Comparison of ENCODE assay signal across 8 cellular contexts in the genomic region with DNA sequence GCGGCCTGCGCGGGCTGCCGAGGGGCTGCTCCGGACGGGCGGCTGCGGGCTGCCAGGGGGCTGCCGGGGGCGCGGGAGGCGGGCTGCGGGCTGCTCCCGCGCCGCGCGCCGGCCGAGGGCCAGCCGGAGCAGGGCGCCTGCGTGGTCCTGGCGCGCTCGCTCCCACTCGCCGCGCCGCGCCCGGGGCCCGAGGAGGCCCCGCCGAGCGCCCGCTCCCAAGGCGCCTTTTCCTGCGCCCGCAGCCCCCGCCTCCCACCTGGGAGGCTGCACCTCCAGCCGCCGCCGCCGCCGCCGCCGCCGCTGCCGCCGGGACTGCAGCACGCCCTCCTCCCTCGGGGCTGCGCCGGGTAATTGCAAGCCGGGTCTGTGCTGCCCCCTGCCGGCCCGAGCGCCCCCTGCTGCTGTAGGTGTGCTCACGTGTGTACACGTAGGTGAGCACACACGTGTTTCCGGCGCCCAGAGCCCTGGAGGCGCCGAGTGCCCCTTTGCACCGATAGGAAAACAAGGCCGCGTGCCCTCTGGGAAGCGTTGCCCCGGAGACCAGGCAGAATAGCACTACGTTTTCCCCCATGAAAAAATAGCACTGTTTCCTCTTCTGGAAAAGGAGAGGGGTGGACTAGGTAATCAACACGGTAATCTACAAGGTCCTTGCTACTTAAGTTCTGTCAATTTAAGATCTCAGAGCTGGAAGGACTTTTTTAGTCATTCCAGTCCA. TPM values are rescaled to one million over a fixed set of nuclear protein-coding genes. Genes with fewer than 3 reads are reported as not detected.
DNase-seq lines count a peak whose midpoint lies in the region; ATAC-seq and TF ChIP-seq lines count a peak whose summit lies in the region.

A gene (minus strand): TSS at position 326 of the 715 bp plus-strand sequence. CDS start 613 bp downstream, outside the sequence.

- peak within 1 kb of the TSS; percentile 78 for H3K18ac ChIP-seq in neuronal stem cell (ENCODE audit: low read length)

- H3K36me3 ChIP-seq in RWPE2 (ENCODE audit: low read depth) = no peaks in the 10 kb centered on the region
- no peaks in the 10 kb centered on the region for H3K36me3 ChIP-seq in neuronal stem cell (replicated peaks in 1 of 2; ENCODE audit: control insufficient read depth in 2 of 2, insufficient read depth in 2 of 2, low read length in 2 of 2)

- no peaks in the 10 kb centered on the region for H3K79me1 ChIP-seq in neuronal stem cell (ENCODE audit: low read depth, low read length)

- H3K27ac ChIP-seq in RWPE2 (ENCODE audit: poor library complexity, severe bottlenecking) = peak within 1 kb of the TSS; percentile 73
- no peak within 1 kb of the TSS for H3K27ac ChIP-seq in neuronal stem cell (replicated peaks; ENCODE audit: low read length)

- peak within 1 kb of the TSS; percentile 80 for H2AFZ ChIP-seq in neuronal stem cell (ENCODE audit: low read length)

- peaks cover 30% of the 10 kb centered on the region for H3K4me1 ChIP-seq in RWPE2 (ENCODE audit: insufficient read depth, poor library complexity, severe bottlenecking)
- peaks cover 2 to 6% of the 10 kb centered on the region in 2 donors for H3K4me1 ChIP-seq in neuronal stem cell (ENCODE audit: control insufficient read depth in 2 of 2, insufficient read depth in 1 of 2, low read depth in 1 of 2, low read length in 2 of 2)

- H2BK120ac ChIP-seq in neuronal stem cell (ENCODE audit: low read depth, low read length) = no peak within 1 kb of the TSS

- H4K8ac ChIP-seq in neuronal stem cell (ENCODE audit: low read depth, low read length) = no peak within 1 kb of the TSS

- H2BK5ac ChIP-seq in neuronal stem cell (ENCODE audit: low read length) = no peak within 1 kb of the TSS

- H2BK12ac ChIP-seq in neuronal stem cell (ENCODE audit: low read length) = no peak within 1 kb of the TSS

- ATAC-seq in RWPE2 (ENCODE audit: low read depth) = peak; percentile 49

- H3K4me3 ChIP-seq in RWPE2 (ENCODE audit: severe bottlenecking) = peak within 1 kb of the TSS; percentile 87
- peak within 1 kb of the TSS; percentile 50 to 86 for H3K4me3 ChIP-seq in neuronal stem cell (ENCODE audit: low read length in 2 of 2)

- H2AK5ac ChIP-seq in neuronal stem cell (ENCODE audit: low read depth, low read length) = no peak within 1 kb of the TSS

- DNase-seq in Daoy (ENCODE audit: low read depth) = peak; percentile 97
- peak; percentile 86 for DNase-seq in H4 (ENCODE audit: low spot score)
- DNase-seq in RWPE2 (ENCODE audit: low spot score) = peak; percentile 90
- peak; percentile 76 for DNase-seq in activated gamma-delta T cell treated with Interleukin-2 at 50 U/mL for 16 hours
- peak; percentile 12 for DNase-seq in foreskin melanocyte
- DNase-seq in neuronal stem cell (ENCODE audit: low spot score) = peak; percentile 76

- WGBS in neuronal stem cell (ENCODE audit: extremely low coverage in 2 of 2, insufficient read length in 2 of 2, insufficient replicate concordance in 1 of 2), 2 donors = no CpG with 5 or more reads among the region's 73 CpGs

- no peak within 1 kb of the TSS for H3K23ac ChIP-seq in neuronal stem cell (ENCODE audit: low read depth, low read length, poor library complexity)

- H3K4ac ChIP-seq in neuronal stem cell (ENCODE audit: low read length) = no peak within 1 kb of the TSS

- no peak within 1 kb of the TSS for H2BK15ac ChIP-seq in neuronal stem cell (ENCODE audit: low read length)

- H3K9me3 ChIP-seq in RWPE2 (ENCODE audit: severe bottlenecking) (no peaks in the 10 kb centered on the region), neuronal stem cell (replicated peaks in 1 of 2; ENCODE audit: control insufficient read depth in 2 of 2, insufficient read depth in 1 of 2, low read depth in 1 of 2, low read length in 2 of 2) (no peaks in the 10 kb centered on the region)

- H3K14ac ChIP-seq in neuronal stem cell (ENCODE audit: low read length) = no peak within 1 kb of the TSS

- H3K27me3 ChIP-seq in RWPE2 (ENCODE audit: insufficient read depth, poor library complexity, severe bottlenecking) (no peaks in the 10 kb centered on the region), neuronal stem cell (ENCODE audit: control insufficient read depth in 3 of 3, insufficient read depth in 3 of 3, low read depth in 1 of 3, low read length in 3 of 3) (peaks cover 5 to 52% (median 18%) of the 10 kb centered on the region in 3 experiments)

- H3K9ac ChIP-seq in neuronal stem cell (ENCODE audit: low read depth, low read length, poor library complexity) = peak within 1 kb of the TSS; percentile 83

- peak within 1 kb of the TSS; percentile 81 for H3K4me2 ChIP-seq in neuronal stem cell (ENCODE audit: insufficient read depth, low read length, poor library complexity, severe bottlenecking)

- no peak within 1 kb of the TSS for H4K91ac ChIP-seq in neuronal stem cell (ENCODE audit: low read depth, low read length, poor library complexity)

- TF ChIP-seq CTCF in LNCAP (IDR thresholded peaks at IDR 0.05) (peak; percentile 95), RWPE2 (IDR thresholded peaks at IDR 0.05; ENCODE audit: poor library complexity, severe bottlenecking) (peak; percentile 96), subcutaneous adipose tissue (IDR thresholded peaks at IDR 0.05; ENCODE audit: low read depth) (no peak)

RNA-seq across cellular contexts. Expression of the gene that starts here (rescaled TPM):
- 12.9 and 14.0 TPM in 2 replicates for total RNA-seq in Daoy (2014; rRNA removed; shearing (Covaris generic))
- 1.4 and 3.5 TPM in 2 replicates for total RNA-seq in H4 (2014; rRNA removed; shearing (Covaris generic))
- polyA plus RNA-seq in neuronal stem cell (2013, experiment 1 of 2) = 2.1 TPM
- polyA plus RNA-seq in neuronal stem cell (2013, experiment 2 of 2) = 2.3 TPM
- total RNA-seq in subcutaneous adipose tissue = 100 to 1,000 TPM in 1 of 4 donors, 10 to 100 TPM in 3; 30.8 to 117 (median 64.7) TPM

Comparison
In these comparisons a context has a peak if more than half of its experiments do, and no peak if none do; other contexts are left out.
1. DNase-seq: peak in every context shown above with its lines; median percentile 97 in Daoy; 90 in RWPE2; 86 in H4; 76 in activated gamma-delta T cell treated with Interleukin-2 at 50 U/mL for 16 hours; 76 in neuronal stem cell; 12 in foreskin melanocyte.